Comparison of ENCODE assay signal across 1 cellular context in the genomic region with DNA sequence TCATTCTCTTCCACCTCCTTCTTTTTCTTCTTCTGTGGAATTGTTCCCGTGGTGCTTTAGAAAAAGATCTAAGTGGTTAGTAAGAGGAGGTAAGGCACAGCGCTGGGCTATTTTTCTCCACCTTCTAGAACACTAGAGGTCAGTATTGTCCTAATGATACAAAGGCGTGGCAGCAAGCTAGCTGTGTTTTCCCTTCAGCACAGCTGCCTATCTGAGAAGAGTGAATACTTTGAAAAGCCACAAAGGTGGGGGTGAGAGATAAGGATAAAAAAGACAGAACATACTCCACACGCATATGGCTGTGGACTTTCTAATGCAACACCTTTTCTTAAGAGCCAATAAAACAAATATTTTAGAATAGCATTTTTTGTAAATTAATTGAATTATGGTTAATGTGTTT.
A peak's percentile ranks its signal among the peaks of the same experiment; 100 is the strongest.
TF ChIP-seq lines count a peak whose summit lies in the region.

No MANE protein-coding gene starts in this region.

TF ChIP-seq in HepG2, 621 proteins besides CTCF, POLR2A, EP300 and RAD21 (continued from another document):
- TF ChIP-seq, protein P1, sequence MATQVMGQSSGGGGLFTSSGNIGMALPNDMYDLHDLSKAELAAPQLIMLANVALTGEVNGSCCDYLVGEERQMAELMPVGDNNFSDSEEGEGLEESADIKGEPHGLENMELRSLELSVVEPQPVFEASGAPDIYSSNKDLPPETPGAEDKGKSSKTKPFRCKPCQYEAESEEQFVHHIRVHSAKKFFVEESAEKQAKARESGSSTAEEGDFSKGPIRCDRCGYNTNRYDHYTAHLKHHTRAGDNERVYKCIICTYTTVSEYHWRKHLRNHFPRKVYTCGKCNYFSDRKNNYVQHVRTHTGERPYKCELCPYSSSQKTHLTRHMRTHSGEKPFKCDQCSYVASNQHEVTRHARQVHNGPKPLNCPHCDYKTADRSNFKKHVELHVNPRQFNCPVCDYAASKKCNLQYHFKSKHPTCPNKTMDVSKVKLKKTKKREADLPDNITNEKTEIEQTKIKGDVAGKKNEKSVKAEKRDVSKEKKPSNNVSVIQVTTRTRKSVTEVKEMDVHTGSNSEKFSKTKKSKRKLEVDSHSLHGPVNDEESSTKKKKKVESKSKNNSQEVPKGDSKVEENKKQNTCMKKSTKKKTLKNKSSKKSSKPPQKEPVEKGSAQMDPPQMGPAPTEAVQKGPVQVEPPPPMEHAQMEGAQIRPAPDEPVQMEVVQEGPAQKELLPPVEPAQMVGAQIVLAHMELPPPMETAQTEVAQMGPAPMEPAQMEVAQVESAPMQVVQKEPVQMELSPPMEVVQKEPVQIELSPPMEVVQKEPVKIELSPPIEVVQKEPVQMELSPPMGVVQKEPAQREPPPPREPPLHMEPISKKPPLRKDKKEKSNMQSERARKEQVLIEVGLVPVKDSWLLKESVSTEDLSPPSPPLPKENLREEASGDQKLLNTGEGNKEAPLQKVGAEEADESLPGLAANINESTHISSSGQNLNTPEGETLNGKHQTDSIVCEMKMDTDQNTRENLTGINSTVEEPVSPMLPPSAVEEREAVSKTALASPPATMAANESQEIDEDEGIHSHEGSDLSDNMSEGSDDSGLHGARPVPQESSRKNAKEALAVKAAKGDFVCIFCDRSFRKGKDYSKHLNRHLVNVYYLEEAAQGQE (IDR thresholded peaks at IDR 0.05; ENCODE audit: borderline replicate concordance in 1 of 2, low read depth in 1 of 2, low read length in 2 of 2), result peak in 1 of 2 experiments; percentile 56; a peak in 3 of 4 replicates
- TF ChIP-seq ARNT (IDR thresholded peaks at IDR 0.05) (no peak), KLF11 (CRISPR knock-in tag; IDR thresholded peaks at IDR 0.05) (no peak), ZNF350 (CRISPR knock-in tag; IDR thresholded peaks at IDR 0.05; ENCODE audit: borderline replicate concordance, low read depth) (no peak)
